ENCODE assay signal across 1 cellular context in genomic region chr18:57433492-57434176, GRCh38.
TF ChIP-seq lines count a peak whose summit lies in the region.

No MANE protein-coding gene starts in this region.

TF ChIP-seq in HepG2, 621 proteins besides CTCF, POLR2A, EP300 and RAD21 (continued from another document):
- TF ChIP-seq, protein P1, sequence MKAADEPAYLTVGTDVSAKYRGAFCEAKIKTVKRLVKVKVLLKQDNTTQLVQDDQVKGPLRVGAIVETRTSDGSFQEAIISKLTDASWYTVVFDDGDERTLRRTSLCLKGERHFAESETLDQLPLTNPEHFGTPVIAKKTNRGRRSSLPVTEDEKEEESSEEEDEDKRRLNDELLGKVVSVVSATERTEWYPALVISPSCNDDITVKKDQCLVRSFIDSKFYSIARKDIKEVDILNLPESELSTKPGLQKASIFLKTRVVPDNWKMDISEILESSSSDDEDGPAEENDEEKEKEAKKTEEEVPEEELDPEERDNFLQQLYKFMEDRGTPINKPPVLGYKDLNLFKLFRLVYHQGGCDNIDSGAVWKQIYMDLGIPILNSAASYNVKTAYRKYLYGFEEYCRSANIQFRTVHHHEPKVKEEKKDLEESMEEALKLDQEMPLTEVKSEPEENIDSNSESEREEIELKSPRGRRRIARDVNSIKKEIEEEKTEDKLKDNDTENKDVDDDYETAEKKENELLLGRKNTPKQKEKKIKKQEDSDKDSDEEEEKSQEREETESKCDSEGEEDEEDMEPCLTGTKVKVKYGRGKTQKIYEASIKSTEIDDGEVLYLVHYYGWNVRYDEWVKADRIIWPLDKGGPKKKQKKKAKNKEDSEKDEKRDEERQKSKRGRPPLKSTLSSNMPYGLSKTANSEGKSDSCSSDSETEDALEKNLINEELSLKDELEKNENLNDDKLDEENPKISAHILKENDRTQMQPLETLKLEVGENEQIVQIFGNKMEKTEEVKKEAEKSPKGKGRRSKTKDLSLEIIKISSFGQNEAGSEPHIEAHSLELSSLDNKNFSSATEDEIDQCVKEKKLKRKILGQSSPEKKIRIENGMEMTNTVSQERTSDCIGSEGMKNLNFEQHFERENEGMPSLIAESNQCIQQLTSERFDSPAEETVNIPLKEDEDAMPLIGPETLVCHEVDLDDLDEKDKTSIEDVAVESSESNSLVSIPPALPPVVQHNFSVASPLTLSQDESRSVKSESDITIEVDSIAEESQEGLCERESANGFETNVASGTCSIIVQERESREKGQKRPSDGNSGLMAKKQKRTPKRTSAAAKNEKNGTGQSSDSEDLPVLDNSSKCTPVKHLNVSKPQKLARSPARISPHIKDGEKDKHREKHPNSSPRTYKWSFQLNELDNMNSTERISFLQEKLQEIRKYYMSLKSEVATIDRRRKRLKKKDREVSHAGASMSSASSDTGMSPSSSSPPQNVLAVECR (CRISPR knock-in tag; IDR thresholded peaks at IDR 0.05; ENCODE audit: borderline replicate concordance): peak; percentile 35; the same call in 1 of the 2 replicates
- no peak for TF ChIP-seq CREM (IDR thresholded peaks at IDR 0.05)
- no peak for TF ChIP-seq CREM (CRISPR knock-in tag; IDR thresholded peaks at IDR 0.05)
- no peak for TF ChIP-seq CHD4 (IDR thresholded peaks at IDR 0.05; ENCODE audit: borderline replicate concordance, low read length)
- TF ChIP-seq ZNF362 (CRISPR knock-in tag; IDR thresholded peaks at IDR 0.05; ENCODE audit: borderline replicate concordance): no peak
- TF ChIP-seq SATB2 (CRISPR knock-in tag; IDR thresholded peaks at IDR 0.05): no peak
- no peak for TF ChIP-seq ZKSCAN5 (CRISPR knock-in tag; IDR thresholded peaks at IDR 0.05)
- no peak for TF ChIP-seq GTF2F1 (IDR thresholded peaks at IDR 0.05; ENCODE audit: low read length)
- TF ChIP-seq JUND (CRISPR knock-in tag; IDR thresholded peaks at IDR 0.05): no peak
- no peak for TF ChIP-seq ZNF354B (CRISPR knock-in tag; IDR thresholded peaks at IDR 0.05)
- no peak for TF ChIP-seq FOXK2 (IDR thresholded peaks at IDR 0.05)
- no peak for TF ChIP-seq RFX5 (IDR thresholded peaks at IDR 0.05; ENCODE audit: low read depth, low read length)
- no peak for TF ChIP-seq ZNF431 (CRISPR knock-in tag; IDR thresholded peaks at IDR 0.05; ENCODE audit: borderline replicate concordance, low read depth)
- TF ChIP-seq, protein P2, sequence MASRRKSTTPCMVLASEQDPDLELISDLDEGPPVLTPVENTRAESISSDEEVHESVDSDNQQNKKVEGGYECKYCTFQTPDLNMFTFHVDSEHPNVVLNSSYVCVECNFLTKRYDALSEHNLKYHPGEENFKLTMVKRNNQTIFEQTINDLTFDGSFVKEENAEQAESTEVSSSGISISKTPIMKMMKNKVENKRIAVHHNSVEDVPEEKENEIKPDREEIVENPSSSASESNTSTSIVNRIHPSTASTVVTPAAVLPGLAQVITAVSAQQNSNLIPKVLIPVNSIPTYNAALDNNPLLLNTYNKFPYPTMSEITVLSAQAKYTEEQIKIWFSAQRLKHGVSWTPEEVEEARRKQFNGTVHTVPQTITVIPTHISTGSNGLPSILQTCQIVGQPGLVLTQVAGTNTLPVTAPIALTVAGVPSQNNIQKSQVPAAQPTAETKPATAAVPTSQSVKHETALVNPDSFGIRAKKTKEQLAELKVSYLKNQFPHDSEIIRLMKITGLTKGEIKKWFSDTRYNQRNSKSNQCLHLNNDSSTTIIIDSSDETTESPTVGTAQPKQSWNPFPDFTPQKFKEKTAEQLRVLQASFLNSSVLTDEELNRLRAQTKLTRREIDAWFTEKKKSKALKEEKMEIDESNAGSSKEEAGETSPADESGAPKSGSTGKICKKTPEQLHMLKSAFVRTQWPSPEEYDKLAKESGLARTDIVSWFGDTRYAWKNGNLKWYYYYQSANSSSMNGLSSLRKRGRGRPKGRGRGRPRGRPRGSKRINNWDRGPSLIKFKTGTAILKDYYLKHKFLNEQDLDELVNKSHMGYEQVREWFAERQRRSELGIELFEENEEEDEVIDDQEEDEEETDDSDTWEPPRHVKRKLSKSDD (CRISPR knock-in tag; IDR thresholded peaks at IDR 0.05; ENCODE audit: low read depth): no peak
- TF ChIP-seq ZNF883 (CRISPR knock-in tag; IDR thresholded peaks at IDR 0.05; ENCODE audit: not compliant biosample characterization): no peak
- TF ChIP-seq, protein P3, sequence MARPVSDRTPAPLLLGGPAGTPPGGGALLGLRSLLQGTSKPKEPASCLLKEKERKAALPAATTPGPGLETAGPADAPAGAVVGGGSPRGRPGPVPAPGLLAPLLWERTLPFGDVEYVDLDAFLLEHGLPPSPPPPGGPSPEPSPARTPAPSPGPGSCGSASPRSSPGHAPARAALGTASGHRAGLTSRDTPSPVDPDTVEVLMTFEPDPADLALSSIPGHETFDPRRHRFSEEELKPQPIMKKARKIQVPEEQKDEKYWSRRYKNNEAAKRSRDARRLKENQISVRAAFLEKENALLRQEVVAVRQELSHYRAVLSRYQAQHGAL (CRISPR knock-in tag; IDR thresholded peaks at IDR 0.05; ENCODE audit: not compliant biosample characterization): no peak
- no peak for TF ChIP-seq ZEB1 (IDR thresholded peaks at IDR 0.05; ENCODE audit: insufficient replicate concordance, low read depth)
- no peak for TF ChIP-seq SMAD9 (CRISPR knock-in tag; IDR thresholded peaks at IDR 0.05)
- no peak for TF ChIP-seq ZNF761 (CRISPR knock-in tag; conservative IDR thresholded peaks at IDR 0.05)
- TF ChIP-seq ARHGAP35 (CRISPR knock-in tag; IDR thresholded peaks at IDR 0.05; ENCODE audit: borderline replicate concordance): no peak
- TF ChIP-seq ZNF878 (CRISPR knock-in tag; IDR thresholded peaks at IDR 0.05): no peak
- peak; percentile 21; the same call in 1 of the 2 replicates for TF ChIP-seq GATAD2A (CRISPR knock-in tag; IDR thresholded peaks at IDR 0.05)
- TF ChIP-seq AKAP8 (CRISPR knock-in tag; IDR thresholded peaks at IDR 0.05): 0 out of 2 replicates have a peak, but pooled peaks have one; percentile 46
- no peak for TF ChIP-seq ZNF20 (CRISPR knock-in tag; IDR thresholded peaks at IDR 0.05)
- no peak for TF ChIP-seq NBN (conservative IDR thresholded peaks at IDR 0.05)
- no peak for TF ChIP-seq EHMT2 (IDR thresholded peaks at IDR 0.05; ENCODE audit: borderline replicate concordance, low read depth, low read length)
- TF ChIP-seq GFI1 (CRISPR knock-in tag; IDR thresholded peaks at IDR 0.05; ENCODE audit: borderline replicate concordance): no peak
- no peak for TF ChIP-seq PRMT3 (CRISPR knock-in tag; IDR thresholded peaks at IDR 0.05; ENCODE audit: borderline replicate concordance, low read depth)
- no peak for TF ChIP-seq RBM39 (IDR thresholded peaks at IDR 0.05; ENCODE audit: low read depth, low read length, poor library complexity, severe bottlenecking)
- TF ChIP-seq ZBTB39 (CRISPR knock-in tag; IDR thresholded peaks at IDR 0.05): no peak
- TF ChIP-seq ZSCAN29 (CRISPR knock-in tag; conservative IDR thresholded peaks at IDR 0.05): 0 out of 2 replicates have a peak, but pooled peaks have one; percentile 40
- 0 out of 2 replicates have a peak, but pooled peaks have one; percentile 47 for TF ChIP-seq NAIF1 (CRISPR knock-in tag; IDR thresholded peaks at IDR 0.05; ENCODE audit: borderline replicate concordance)
- TF ChIP-seq CEBPG (CRISPR knock-in tag; IDR thresholded peaks at IDR 0.05): 0 out of 2 replicates have a peak, but pooled peaks have one; percentile 7
- no peak for TF ChIP-seq ZNF777 (CRISPR knock-in tag; IDR thresholded peaks at IDR 0.05)
